In genomic region chr14:73754911-73755360, GRCh38 we compare ENCODE assay signal across 8 cellular contexts. TPM values are rescaled to one million over a fixed set of nuclear protein-coding genes. Genes with fewer than 3 reads are reported as not detected.
DNase-seq lines count a peak whose midpoint lies in the region; TF ChIP-seq lines count a peak whose summit lies in the region.

No MANE protein-coding gene starts in this region.

- H3K27me3 ChIP-seq in mesenchymal stem cell (ENCODE audit: control insufficient read depth in 1 of 2, insufficient read depth in 1 of 2, low read length in 2 of 2), result no peaks in the 10 kb centered on the region

- no peak overlapping the region for H3K4me2 ChIP-seq in mesenchymal stem cell (ENCODE audit: low read length, poor library complexity, severe bottlenecking)

- peaks cover 3 to 10% of the 10 kb centered on the region in 2 experiments for H3K36me3 ChIP-seq in mesenchymal stem cell (ENCODE audit: control insufficient read depth in 1 of 2, insufficient read depth in 2 of 2, low read depth in 1 of 2, low read length in 2 of 2)

- H2BK15ac ChIP-seq in mesenchymal stem cell (ENCODE audit: low read depth, poor library complexity, severe bottlenecking), result no peak overlapping the region

- H3K4me3 ChIP-seq in AG04449 (ENCODE audit: low read depth, low read length) (peak overlapping the region; percentile 38), mesenchymal stem cell (ENCODE audit: insufficient read depth in 1 of 2, low read depth in 1 of 2, low read length in 2 of 2) (peak overlapping the region in 1 of 2 experiments; percentile 63)

- peak overlapping the region; percentile 76 to 87 for H3K4ac ChIP-seq in mesenchymal stem cell (ENCODE audit: low read depth in 1 of 2, low read length in 2 of 2)

- H3K27ac ChIP-seq in mesenchymal stem cell (ENCODE audit: low read length, poor library complexity, severe bottlenecking), result peak overlapping the region; percentile 89

- TF ChIP-seq CTCF in AG04449 (IDR thresholded peaks at IDR 0.05; ENCODE audit: insufficient read depth, low read length, missing control alignments), result no peak

- peaks cover 66 to 81% (median 76%) of the 10 kb centered on the region in 3 donors for H3K4me1 Mint-ChIP-seq in IgD-negative memory B cell

- H3K23ac ChIP-seq in mesenchymal stem cell (ENCODE audit: low read length in 2 of 2), result no peak overlapping the region

- 50% methylated on average over 8 of the region's 8 CpGs for WGBS in mesenchymal stem cell

- H3K79me1 ChIP-seq in mesenchymal stem cell (replicated peaks; ENCODE audit: low read length, poor library complexity, severe bottlenecking), result no peaks in the 10 kb centered on the region

- H2BK12ac ChIP-seq in mesenchymal stem cell (ENCODE audit: low read length in 2 of 2), result peak overlapping the region; percentile 21 to 49

- peak overlapping the region; percentile 44 to 83 for H3K18ac ChIP-seq in mesenchymal stem cell (ENCODE audit: low read depth in 1 of 2, low read length in 2 of 2)

- H3K9me3 Mint-ChIP-seq in IgD-negative memory B cell, result no peaks in the 10 kb centered on the region

- H2BK120ac ChIP-seq in mesenchymal stem cell (ENCODE audit: low read depth, low read length), result peak overlapping the region; percentile 4

- H4K8ac ChIP-seq in mesenchymal stem cell (ENCODE audit: low read length), result peak overlapping the region; percentile 10

- no peaks in the 10 kb centered on the region for H3K9me3 ChIP-seq in mesenchymal stem cell (ENCODE audit: control insufficient read depth, low read length)

- H3K4me1 ChIP-seq in mesenchymal stem cell (ENCODE audit: control insufficient read depth, insufficient read depth, low read depth, low read length), result peaks cover 68% of the 10 kb centered on the region

- no peak overlapping the region for H3K14ac ChIP-seq in mesenchymal stem cell (ENCODE audit: low read length in 2 of 2)

- peak overlapping the region; percentile 74 for H3K9ac ChIP-seq in mesenchymal stem cell (ENCODE audit: low read length)

- POLR2A ChIA-PET in AG04449 (lab: Yijun Ruan, JAX) (interaction anchor here (0.9 to 1.4 kb wide), 5 partner anchors 12 to 97 kb away, joined by 3 to 4 read pairs (median 4); partner anchors contain the start of gene PTGR2), HEK293T (lab: Yijun Ruan, JAX) (interaction anchor here (0.9 to 1.5 kb wide), 3 partner anchors 9 to 14 kb away, joined by 3 to 4 read pairs (median 4); no protein-coding TSS in a partner anchor)

- peak overlapping the region; percentile 82 to 92 (median 89) for H3K4me3 Mint-ChIP-seq in IgD-negative memory B cell

- CTCF ChIA-PET in AG04449 (lab: Yijun Ruan, JAX), result interaction anchor here (0.6 to 4.9 kb wide), 10 partner anchors 8 to 97 kb away, joined by 3 to 35 read pairs (median 6); partner anchors contain the start of gene PTGR2
- CTCF ChIA-PET in HEK293T (lab: Yijun Ruan, JAX), result interaction anchor here (1.7 to 2.2 kb wide), 2 partner anchors 9 to 26 kb away, joined by 5 to 12 read pairs; no protein-coding TSS in a partner anchor

- H3K27me3 Mint-ChIP-seq in IgD-negative memory B cell, result peaks cover 2% of the 10 kb centered on the region

- H2AFZ ChIP-seq in mesenchymal stem cell (ENCODE audit: low read depth, low read length), result no peak overlapping the region

- peak overlapping the region; percentile 94 for H2AK5ac ChIP-seq in mesenchymal stem cell (ENCODE audit: low read length, severe bottlenecking)

- peaks cover 9% of the 10 kb centered on the region for H3K36me3 Mint-ChIP-seq in IgD-negative memory B cell

- peak overlapping the region; percentile 14 for H4K91ac ChIP-seq in mesenchymal stem cell (ENCODE audit: low read length)

- H3K27ac Mint-ChIP-seq in IgD-negative memory B cell, result peak overlapping the region; percentile 86 to 100 (median 98)

- H2BK5ac ChIP-seq in mesenchymal stem cell (ENCODE audit: low read depth, low read length, poor library complexity, severe bottlenecking), result peak overlapping the region; percentile 71

- no peak for DNase-seq in AG04449 (ENCODE audit: low read depth, low spot score)
- peak; percentile 55 for DNase-seq in cerebellum (ENCODE audit: low spot score)
- peak; percentile 88 for DNase-seq in mesenchymal stem cell
- DNase-seq in HK-2 (ENCODE audit: unreplicated experiment), result no peak
- no peak for DNase-seq in HEK293T (ENCODE audit: extremely low spot score)
- DNase-seq in NCI-H774 (lab: John Stamatoyannopoulos, UW), result no peak
- no peak for DNase-seq in foreskin melanocyte

TF ChIP-seq in HEK293T, 16 proteins besides CTCF, POLR2A, EP300 and RAD21:
- no peak for TF ChIP-seq ZNF384 (IDR thresholded peaks at IDR 0.05)
- TF ChIP-seq L3MBTL2 (conservative IDR thresholded peaks at IDR 0.05), result no peak
- no peak for TF ChIP-seq SP1 (IDR thresholded peaks at IDR 0.05)
- TF ChIP-seq HDGF (IDR thresholded peaks at IDR 0.05; ENCODE audit: borderline replicate concordance), result no peak
- TF ChIP-seq LEF1 (IDR thresholded peaks at IDR 0.05; ENCODE audit: borderline replicate concordance), result no peak
- no peak for TF ChIP-seq FOXA1 (IDR thresholded peaks at IDR 0.05)
- TF ChIP-seq SUZ12 (IDR thresholded peaks at IDR 0.05), result no peak
- no peak for TF ChIP-seq CTBP1 (IDR thresholded peaks at IDR 0.05; ENCODE audit: borderline replicate concordance)
- TF ChIP-seq ARNT (IDR thresholded peaks at IDR 0.05), result no peak
- TF ChIP-seq FOXK2 (IDR thresholded peaks at IDR 0.05), result no peak
- no peak for TF ChIP-seq TARDBP (IDR thresholded peaks at IDR 0.05)

RNA-seq across cellular contexts. Expression of gene PNMA1, which starts 40.8 kb away (rescaled TPM):
- 20.9 TPM for polyA plus RNA-seq in IgD-negative memory B cell
- 69.8 TPM for total RNA-seq in cerebellum
- polyA plus RNA-seq in mesenchymal stem cell (2013, experiment 1 of 2), result 53.1 TPM
- polyA plus RNA-seq in mesenchymal stem cell (2013, experiment 2 of 2), result 53.5 TPM

Comparison
In these comparisons a context has a peak if more than half of its experiments do, and no peak if none do; other contexts are left out.
1. DNase-seq: peak in cerebellum (single experiment) and mesenchymal stem cell (single experiment); none in AG04449 (single experiment), HK-2 (single experiment), HEK293T (single experiment), NCI-H774 (single experiment) and foreskin melanocyte (single experiment).